In the genomic region with DNA sequence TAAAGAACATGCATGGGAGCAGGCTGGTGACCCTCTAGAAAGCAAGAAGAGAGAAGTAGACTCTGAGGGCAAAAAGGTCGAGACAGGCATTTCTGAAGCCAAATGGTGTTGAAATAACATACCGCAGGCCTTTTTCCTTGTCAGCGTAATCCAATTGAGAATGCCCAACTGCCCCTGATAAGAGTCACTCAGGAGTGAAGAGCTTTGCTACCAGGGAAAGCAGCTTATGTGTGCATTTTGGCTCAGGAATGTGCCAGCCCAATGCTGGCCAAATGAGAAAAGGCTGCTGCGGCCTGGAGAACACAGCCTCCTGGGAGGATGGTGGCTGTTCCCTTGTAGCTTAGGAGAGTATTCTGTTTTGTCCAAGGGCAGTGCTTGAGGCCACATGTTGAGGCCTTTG, we compare ENCODE assay signal across 16 cellular contexts.
DNase-seq lines count a peak whose midpoint lies in the region; ATAC-seq and TF ChIP-seq lines count a peak whose summit lies in the region.
"Had no signal": no experiment of that assay in that cellular context is flagged by ENCODE, and none has a peak within 500 bp of the region (broad histone marks: within the 10 kb centered on the region; RNA-seq: fewer than 3 reads in every experiment).

No MANE protein-coding gene starts in this region.

- peaks cover 18% of the 10 kb centered on the region for H3K4me1 Mint-ChIP-seq in chondrocyte (ENCODE audit: low read depth)
- H3K4me1 Mint-ChIP-seq in immature natural killer cell, result peaks cover 0 to 9% of the 10 kb centered on the region in 2 donors
- H3K4me1 Mint-ChIP-seq: GM23338, memory B cell had no signal

- H3K9me3 Mint-ChIP-seq in chondrocyte (ENCODE audit: low read depth) (no peaks in the 10 kb centered on the region), immature natural killer cell (no peaks in the 10 kb centered on the region)
- H3K9me3 Mint-ChIP-seq: GM23338, memory B cell had no signal

- H3K27ac Mint-ChIP-seq in chondrocyte (ENCODE audit: unreplicated experiment), result peak overlapping the region; percentile 73
- H3K27ac Mint-ChIP-seq in immature natural killer cell, result no peak overlapping the region
- H3K27ac Mint-ChIP-seq: GM23338, memory B cell had no signal

- H3K36me3 Mint-ChIP-seq in chondrocyte (ENCODE audit: low read depth), result peaks cover 7% of the 10 kb centered on the region
- peaks cover 0 to 5% (median 0%) of the 10 kb centered on the region in 3 donors for H3K36me3 Mint-ChIP-seq in immature natural killer cell

- ATAC-seq in sciatic nerve (peak; percentile 50), HG02763 (IDR thresholded peaks at IDR 0.05; ENCODE audit: unreplicated experiment) (no peak)
- ATAC-seq: activated CD4-positive, CD25-positive, alpha-beta regulatory T cell treated with anti-CD3 and anti-CD28 coated beads, Interleukin-2, amount 50 U/mL, for 24 hours; GM23338 had no signal

- DNase-seq in NCI-H226 (peak; percentile 88), chondrocyte (ENCODE audit: low spot score) (no peak), kidney tubule cell (ENCODE audit: low spot score) (peak; percentile 79), sciatic nerve (ENCODE audit: low spot score) (no peak), immature natural killer cell (no peak), superior temporal gyrus (ENCODE audit: extremely low spot score) (no peak), NCI-H1092 (lab: John Stamatoyannopoulos, UW) (no peak)
- DNase-seq: amniotic stem cell; head of caudate nucleus; NCI-H187 treated with DMSO at 0.1 percent for 48 hours; stimulated activated CD4-positive, alpha-beta T cell treated with anti-CD3 and anti-CD28 coated beads, Interleukin-4, amount 100 ng/mL, for 4 hours; stimulated activated naive CD4-positive, alpha-beta T cell had no signal

- no peak for TF ChIP-seq CTCF in chondrocyte (IDR thresholded peaks at IDR 0.05)

- intact Hi-C loops in sciatic nerve (cut with DNase I), result no loop called here

- H3K4me3 Mint-ChIP-seq in chondrocyte (ENCODE audit: unreplicated experiment) (no peak overlapping the region), immature natural killer cell (no peak overlapping the region)
- H3K4me3 Mint-ChIP-seq: GM23338, memory B cell had no signal

- H3K27me3 Mint-ChIP-seq in chondrocyte (ENCODE audit: low read depth) (no peaks in the 10 kb centered on the region), immature natural killer cell (ENCODE audit: low read depth in 3 of 3) (no peaks in the 10 kb centered on the region)
- H3K27me3 Mint-ChIP-seq: memory B cell had no signal

Comparison
In these comparisons a context has a peak if more than half of its experiments do, and no peak if none do; other contexts are left out.
1. DNase-seq: peak in NCI-H226 (single experiment) and kidney tubule cell (single experiment); none in chondrocyte (single experiment), sciatic nerve (single experiment), immature natural killer cell (0 of 3), superior temporal gyrus (single experiment) and NCI-H1092 (single experiment).